ENCODE assay signal across 19 cellular contexts in genomic region chr16:77435240-77435819, GRCh38. TPM values are rescaled to one million over a fixed set of nuclear protein-coding genes. Genes with fewer than 3 reads are reported as not detected.
DNase-seq lines count a peak whose midpoint lies in the region; ATAC-seq and TF ChIP-seq lines count a peak whose summit lies in the region.
"Had no signal": no experiment of that assay in that cellular context is flagged by ENCODE, and none has a peak within 500 bp of the region (broad histone marks: within the 10 kb centered on the region; RNA-seq: fewer than 3 reads in every experiment).

No MANE protein-coding gene starts in this region.

- peaks cover 7 to 18% (median 14%) of the 10 kb centered on the region in 5 donors for H3K27me3 ChIP-seq in subcutaneous abdominal adipose tissue (ENCODE audit: control insufficient read depth in 5 of 5, insufficient read depth in 4 of 5, low read length in 5 of 5)
- H3K27me3 ChIP-seq: BLaER1 treated with 17β-estradiol and CSF1 and Interleukin-3, amounts not matched to agents 10 nM and 100 nM had no signal

- intact Hi-C loops in Calu3 (cut with micrococcal nuclease; ENCODE audit: unreplicated experiment), result no loop called here

- H3K27me3 Mint-ChIP-seq in Calu3 (ENCODE audit: unreplicated experiment), result peaks cover 85% of the 10 kb centered on the region

- no TSS peak for BruUV-seq in Calu3 (replicated peaks; lab: Mats Ljungman, UMichigan)

- no peaks in the 10 kb centered on the region for H3K9me3 ChIP-seq in subcutaneous abdominal adipose tissue (ENCODE audit: control insufficient read depth in 5 of 5, low read length in 5 of 5)
- H3K9me3 ChIP-seq: right atrium auricular region, thoracic aorta had no signal

- CTCF ChIA-PET in Calu3 (lab: Charles Lee), result no interaction called here

- no peak overlapping the region for H3K27ac ChIP-seq in subcutaneous abdominal adipose tissue (ENCODE audit: low read depth, low read length)
- H3K27ac ChIP-seq: 22Rv1; BLaER1 treated with 17β-estradiol and CSF1 and Interleukin-3, amounts not matched to agents 10 nM and 100 nM; right atrium auricular region; thoracic aorta had no signal

- H3K4me1 Mint-ChIP-seq in Calu3 (ENCODE audit: low read depth, unreplicated experiment), result no peaks in the 10 kb centered on the region
- H3K4me1 Mint-ChIP-seq: activated B cell treated with CpG ODN at 0.5 μM for 24 hours; naive thymus-derived CD8-positive, alpha-beta T cell had no signal

- H3K4me3 Mint-ChIP-seq in Calu3 (ENCODE audit: low read depth, unreplicated experiment), result no peak overlapping the region
- H3K4me3 Mint-ChIP-seq: activated B cell treated with CpG ODN at 0.5 μM for 24 hours; dendritic cell treated with granulocyte-macrophage colony-stimulating factor and Interleukin-4, amounts not matched to agents 40 ng/mL and 50 ng/mL, for 4 days; naive thymus-derived CD8-positive, alpha-beta T cell had no signal

- H3K9me3 Mint-ChIP-seq in Calu3 (ENCODE audit: low read depth, unreplicated experiment), result no peaks in the 10 kb centered on the region
- H3K9me3 Mint-ChIP-seq: activated B cell treated with CpG ODN at 0.5 μM for 24 hours; dendritic cell treated with granulocyte-macrophage colony-stimulating factor and Interleukin-4, amounts not matched to agents 40 ng/mL and 50 ng/mL, for 4 days had no signal

- H3K4me1 ChIP-seq in subcutaneous abdominal adipose tissue (ENCODE audit: control insufficient read depth in 5 of 5, insufficient read depth in 5 of 5, low read length in 5 of 5), result peaks cover 0 to 20% (median 14%) of the 10 kb centered on the region in 5 donors

- H3K36me3 ChIP-seq in subcutaneous abdominal adipose tissue (ENCODE audit: control insufficient read depth in 5 of 5, insufficient read depth in 5 of 5, low read length in 5 of 5), result no peaks in the 10 kb centered on the region
- H3K36me3 ChIP-seq: BLaER1 treated with 17β-estradiol and CSF1 and Interleukin-3, amounts not matched to agents 10 nM and 100 nM; right atrium auricular region; thoracic aorta had no signal

- peak overlapping the region; percentile 28 to 78 (median 55) for H3K4me3 ChIP-seq in subcutaneous abdominal adipose tissue (ENCODE audit: low read depth in 1 of 5, low read length in 5 of 5)
- H3K4me3 ChIP-seq: BLaER1 treated with 17β-estradiol and CSF1 and Interleukin-3, amounts not matched to agents 10 nM and 100 nM; lung; right atrium auricular region; thoracic aorta had no signal

- DNase-seq in DMS53 (lab: John Stamatoyannopoulos, UW), result peak; percentile 60
- no peak for DNase-seq in DMS53 treated with DMSO at 0.1 percent for 48 hours (lab: John Stamatoyannopoulos, UW; ENCODE audit: unreplicated experiment)
- peak; percentile 58 for DNase-seq in cerebellum (ENCODE audit: low spot score)
- DNase-seq in islet precursor cell, result peak; percentile 71
- no peak for DNase-seq in Calu3
- DNase-seq in superior temporal gyrus (ENCODE audit: extremely low spot score), result no peak
- DNase-seq: activated B cell treated with CpG ODN at 0.5 μM for 24 hours; activated effector memory CD4-positive, alpha-beta T cell treated with anti-CD3 and anti-CD28 coated beads, Interleukin-2, amount 50 U/mL, for 16 hours; Karpas-422; naive thymus-derived CD8-positive, alpha-beta T cell; NCI-H446 had no signal

- H3K27ac Mint-ChIP-seq in Calu3 (ENCODE audit: unreplicated experiment), result no peak overlapping the region
- H3K27ac Mint-ChIP-seq: activated B cell treated with CpG ODN at 0.5 μM for 24 hours; dendritic cell treated with granulocyte-macrophage colony-stimulating factor and Interleukin-4, amounts not matched to agents 40 ng/mL and 50 ng/mL, for 4 days; naive thymus-derived CD8-positive, alpha-beta T cell had no signal

- no peak for TF ChIP-seq CTCF in Calu3 (IDR thresholded peaks at IDR 0.05; ENCODE audit: unreplicated experiment)

- no peak for ATAC-seq in GM18502 (IDR thresholded peaks at IDR 0.05; ENCODE audit: poor library complexity, unreplicated experiment)
- ATAC-seq: naive thymus-derived CD8-positive, alpha-beta T cell had no signal

- no peaks in the 10 kb centered on the region for H3K36me3 Mint-ChIP-seq in Calu3 (ENCODE audit: insufficient read depth, unreplicated experiment)

- H3K9ac ChIP-seq in subcutaneous abdominal adipose tissue (ENCODE audit: low read length in 5 of 5), result no peak overlapping the region
- H3K9ac ChIP-seq: BLaER1 treated with 17β-estradiol and CSF1 and Interleukin-3, amounts not matched to agents 10 nM and 100 nM had no signal

RNA-seq across cellular contexts. Expression of gene ADAMTS18, which starts 0.5 kb away (rescaled TPM):
- total RNA-seq in cerebellum, result 4.7 TPM
- total RNA-seq in Calu3 (2022), result not detected in 2 replicates
- total RNA-seq: activated B cell treated with CpG ODN at 0.5 μM for 24 hours; naive thymus-derived CD8-positive, alpha-beta T cell; right atrium auricular region had no signal

Comparison
In these comparisons a context has a peak if more than half of its experiments do, and no peak if none do; other contexts are left out.
1. DNase-seq: peak in DMS53 (single experiment), cerebellum (single experiment) and islet precursor cell (single experiment); none in DMS53 treated with DMSO at 0.1 percent for 48 hours (single experiment), Calu3 (single experiment) and superior temporal gyrus (single experiment).